In the genomic region with DNA sequence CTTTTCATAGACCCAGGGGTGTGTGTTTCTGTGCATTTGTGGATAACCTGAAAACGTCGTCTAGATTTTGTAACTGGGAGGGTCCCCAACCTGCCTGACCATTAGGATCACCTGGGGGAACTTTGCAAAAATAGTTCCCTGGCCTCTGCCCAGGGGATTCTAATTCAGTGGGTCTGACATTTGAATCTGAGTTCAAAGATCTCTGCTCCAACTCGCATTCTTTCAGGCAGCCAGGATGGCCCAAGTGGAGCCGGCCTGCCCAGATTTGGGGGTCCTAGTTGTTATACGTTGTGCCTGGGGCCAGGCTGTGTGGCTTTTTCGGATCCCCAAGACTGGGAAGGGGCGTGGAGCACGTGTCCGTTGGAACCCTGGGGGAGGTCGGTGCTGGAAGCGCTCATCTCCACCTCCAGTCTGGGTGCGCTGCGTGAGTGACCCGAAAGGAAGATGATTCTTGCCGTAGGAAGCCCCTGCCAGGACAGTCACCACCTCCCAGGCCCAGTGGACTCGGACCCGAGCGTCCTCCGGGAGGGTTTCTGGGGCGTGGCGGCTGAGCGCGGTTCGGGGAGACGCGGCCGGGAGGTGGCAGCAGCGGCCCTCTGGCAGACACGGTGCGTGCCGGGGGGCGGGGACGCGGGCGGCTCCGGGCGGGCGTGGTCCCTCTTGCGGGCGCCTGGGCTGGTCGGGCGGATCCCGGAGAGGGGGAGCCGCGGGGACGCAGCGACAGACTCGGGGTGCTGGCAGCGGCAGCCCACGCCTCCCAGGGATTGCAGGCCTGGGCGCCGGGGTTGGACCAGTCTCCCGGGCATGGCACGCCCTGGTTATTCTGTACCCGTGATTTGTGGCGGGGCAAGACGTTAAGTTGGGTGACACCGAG, we compare ENCODE assay signal across 8 cellular contexts. TPM values are rescaled to one million over a fixed set of nuclear protein-coding genes. Genes with fewer than 3 reads are reported as not detected.
DNase-seq lines count a peak whose midpoint lies in the region; ATAC-seq and TF ChIP-seq lines count a peak whose summit lies in the region.

No MANE protein-coding gene starts in this region.

- peaks cover 10% of the 10 kb centered on the region for H3K27me3 Mint-ChIP-seq in GM23338 (ENCODE audit: insufficient read depth, low read depth, poor library complexity)

- peak overlapping the region; percentile 94 for H3K4me2 ChIP-seq in GM23338

- peak overlapping the region; percentile 99 for H2AFZ ChIP-seq in GM23338

- 0 out of 2 replicates have a peak, but pooled peaks cover 5% of the 10 kb centered on the region for H3K4me1 ChIP-seq in GM23338 (ENCODE audit: insufficient read depth)
- no peaks in the 10 kb centered on the region for H3K4me1 ChIP-seq in right cardiac atrium (ENCODE audit: control insufficient read depth, insufficient read depth, low read length)
- peaks cover 27% of the 10 kb centered on the region for H3K4me1 ChIP-seq in vagina

- no peak overlapping the region for H3K27ac ChIP-seq in GM23338 (ENCODE audit: low read depth)
- H3K27ac ChIP-seq in angular gyrus (ENCODE audit: low read depth, low read length): peak overlapping the region; percentile 17
- H3K27ac ChIP-seq in right cardiac atrium (ENCODE audit: low read length): peak overlapping the region; percentile 26
- H3K27ac ChIP-seq in vagina: peak overlapping the region; percentile 64

- no peaks in the 10 kb centered on the region for H3K36me3 ChIP-seq in GM23338 (ENCODE audit: insufficient read depth)
- no peaks in the 10 kb centered on the region for H3K36me3 ChIP-seq in vagina

- peak overlapping the region; percentile 82 for H3K4me3 ChIP-seq in GM23338
- peak overlapping the region; percentile 42 for H3K4me3 ChIP-seq in right cardiac atrium (ENCODE audit: low read length)
- peak overlapping the region; percentile 48 to 76 for H3K4me3 ChIP-seq in vagina

- no peaks in the 10 kb centered on the region for H4K20me1 ChIP-seq in GM23338 (replicated peaks; ENCODE audit: insufficient read depth)

- no peaks in the 10 kb centered on the region for H3K9me3 ChIP-seq in right cardiac atrium (ENCODE audit: control insufficient read depth, low read length)
- no peaks in the 10 kb centered on the region for H3K9me3 ChIP-seq in vagina

- ATAC-seq in GM23338: peak; percentile 96
- peak; percentile 95 for ATAC-seq in right cardiac atrium

- TF ChIP-seq POLR2A in vagina (IDR thresholded peaks at IDR 0.05): peak in 1 of 2 donors; percentile 36

- H3F3A ChIP-seq in GM23338 (replicated peaks; ENCODE audit: low read depth): no peaks in the 10 kb centered on the region

- intact Hi-C loops in right cardiac atrium (cut with DNase I): loop anchor here (2.0 to 10.0 kb wide), 9 partner anchors 67 to 997 kb away; no protein-coding TSS in a partner anchor
- intact Hi-C loops in vagina (cut with DNase I): loop anchor here (10.0 kb wide), 1 partner anchor 175 kb away; no protein-coding TSS in a partner anchor

- H3K27me3 ChIP-seq in GM23338 (ENCODE audit: insufficient read depth): peaks cover 25% of the 10 kb centered on the region
- no peaks in the 10 kb centered on the region for H3K27me3 ChIP-seq in right cardiac atrium (ENCODE audit: control insufficient read depth, insufficient read depth)
- no peaks in the 10 kb centered on the region for H3K27me3 ChIP-seq in vagina

- no peaks in the 10 kb centered on the region for H3K36me3 Mint-ChIP-seq in GM23338 (ENCODE audit: low read depth)

- H3K4me3 Mint-ChIP-seq in GM23338: peak overlapping the region; percentile 75

- no peak overlapping the region for H3K27ac Mint-ChIP-seq in GM23338

- TF ChIP-seq CTCF in GM23338 (conservative IDR thresholded peaks at IDR 0.05; ENCODE audit: low read depth in 2 of 2) (peak; percentile 55 to 90), vagina (IDR thresholded peaks at IDR 0.05) (peak; percentile 60 to 93 (median 89))

- peaks cover 16% of the 10 kb centered on the region for H3K4me1 Mint-ChIP-seq in GM23338

- H3K9me2 ChIP-seq in GM23338 (ENCODE audit: insufficient read depth): no peaks in the 10 kb centered on the region

- no peaks in the 10 kb centered on the region for H3K9me3 Mint-ChIP-seq in GM23338

- 2% methylated on average over 57 of the region's 58 CpGs for WGBS in right cardiac atrium

- no peaks in the 10 kb centered on the region for H3K79me2 ChIP-seq in GM23338 (replicated peaks; ENCODE audit: insufficient read depth)

- DNase-seq in GM04504 (ENCODE audit: low read depth) (peak; percentile 35), GM23338 (ENCODE audit: low spot score) (peak; percentile 90), LHCN-M2 (ENCODE audit: low read depth) (peak; percentile 66), T-helper 1 cell (peak; percentile 68 to 81 (median 75)), right cardiac atrium (peak; percentile 88 to 96 (median 94)), putamen (ENCODE audit: low spot score) (peak; percentile 70), vagina (ENCODE audit: extremely low spot score in 2 of 2) (no peak)

TF ChIP-seq in GM23338, 12 proteins besides CTCF, POLR2A, EP300 and RAD21:
- no peak for TF ChIP-seq EZH2 (IDR thresholded peaks at IDR 0.05; ENCODE audit: low read depth, unreplicated experiment)
- TF ChIP-seq, protein P1, sequence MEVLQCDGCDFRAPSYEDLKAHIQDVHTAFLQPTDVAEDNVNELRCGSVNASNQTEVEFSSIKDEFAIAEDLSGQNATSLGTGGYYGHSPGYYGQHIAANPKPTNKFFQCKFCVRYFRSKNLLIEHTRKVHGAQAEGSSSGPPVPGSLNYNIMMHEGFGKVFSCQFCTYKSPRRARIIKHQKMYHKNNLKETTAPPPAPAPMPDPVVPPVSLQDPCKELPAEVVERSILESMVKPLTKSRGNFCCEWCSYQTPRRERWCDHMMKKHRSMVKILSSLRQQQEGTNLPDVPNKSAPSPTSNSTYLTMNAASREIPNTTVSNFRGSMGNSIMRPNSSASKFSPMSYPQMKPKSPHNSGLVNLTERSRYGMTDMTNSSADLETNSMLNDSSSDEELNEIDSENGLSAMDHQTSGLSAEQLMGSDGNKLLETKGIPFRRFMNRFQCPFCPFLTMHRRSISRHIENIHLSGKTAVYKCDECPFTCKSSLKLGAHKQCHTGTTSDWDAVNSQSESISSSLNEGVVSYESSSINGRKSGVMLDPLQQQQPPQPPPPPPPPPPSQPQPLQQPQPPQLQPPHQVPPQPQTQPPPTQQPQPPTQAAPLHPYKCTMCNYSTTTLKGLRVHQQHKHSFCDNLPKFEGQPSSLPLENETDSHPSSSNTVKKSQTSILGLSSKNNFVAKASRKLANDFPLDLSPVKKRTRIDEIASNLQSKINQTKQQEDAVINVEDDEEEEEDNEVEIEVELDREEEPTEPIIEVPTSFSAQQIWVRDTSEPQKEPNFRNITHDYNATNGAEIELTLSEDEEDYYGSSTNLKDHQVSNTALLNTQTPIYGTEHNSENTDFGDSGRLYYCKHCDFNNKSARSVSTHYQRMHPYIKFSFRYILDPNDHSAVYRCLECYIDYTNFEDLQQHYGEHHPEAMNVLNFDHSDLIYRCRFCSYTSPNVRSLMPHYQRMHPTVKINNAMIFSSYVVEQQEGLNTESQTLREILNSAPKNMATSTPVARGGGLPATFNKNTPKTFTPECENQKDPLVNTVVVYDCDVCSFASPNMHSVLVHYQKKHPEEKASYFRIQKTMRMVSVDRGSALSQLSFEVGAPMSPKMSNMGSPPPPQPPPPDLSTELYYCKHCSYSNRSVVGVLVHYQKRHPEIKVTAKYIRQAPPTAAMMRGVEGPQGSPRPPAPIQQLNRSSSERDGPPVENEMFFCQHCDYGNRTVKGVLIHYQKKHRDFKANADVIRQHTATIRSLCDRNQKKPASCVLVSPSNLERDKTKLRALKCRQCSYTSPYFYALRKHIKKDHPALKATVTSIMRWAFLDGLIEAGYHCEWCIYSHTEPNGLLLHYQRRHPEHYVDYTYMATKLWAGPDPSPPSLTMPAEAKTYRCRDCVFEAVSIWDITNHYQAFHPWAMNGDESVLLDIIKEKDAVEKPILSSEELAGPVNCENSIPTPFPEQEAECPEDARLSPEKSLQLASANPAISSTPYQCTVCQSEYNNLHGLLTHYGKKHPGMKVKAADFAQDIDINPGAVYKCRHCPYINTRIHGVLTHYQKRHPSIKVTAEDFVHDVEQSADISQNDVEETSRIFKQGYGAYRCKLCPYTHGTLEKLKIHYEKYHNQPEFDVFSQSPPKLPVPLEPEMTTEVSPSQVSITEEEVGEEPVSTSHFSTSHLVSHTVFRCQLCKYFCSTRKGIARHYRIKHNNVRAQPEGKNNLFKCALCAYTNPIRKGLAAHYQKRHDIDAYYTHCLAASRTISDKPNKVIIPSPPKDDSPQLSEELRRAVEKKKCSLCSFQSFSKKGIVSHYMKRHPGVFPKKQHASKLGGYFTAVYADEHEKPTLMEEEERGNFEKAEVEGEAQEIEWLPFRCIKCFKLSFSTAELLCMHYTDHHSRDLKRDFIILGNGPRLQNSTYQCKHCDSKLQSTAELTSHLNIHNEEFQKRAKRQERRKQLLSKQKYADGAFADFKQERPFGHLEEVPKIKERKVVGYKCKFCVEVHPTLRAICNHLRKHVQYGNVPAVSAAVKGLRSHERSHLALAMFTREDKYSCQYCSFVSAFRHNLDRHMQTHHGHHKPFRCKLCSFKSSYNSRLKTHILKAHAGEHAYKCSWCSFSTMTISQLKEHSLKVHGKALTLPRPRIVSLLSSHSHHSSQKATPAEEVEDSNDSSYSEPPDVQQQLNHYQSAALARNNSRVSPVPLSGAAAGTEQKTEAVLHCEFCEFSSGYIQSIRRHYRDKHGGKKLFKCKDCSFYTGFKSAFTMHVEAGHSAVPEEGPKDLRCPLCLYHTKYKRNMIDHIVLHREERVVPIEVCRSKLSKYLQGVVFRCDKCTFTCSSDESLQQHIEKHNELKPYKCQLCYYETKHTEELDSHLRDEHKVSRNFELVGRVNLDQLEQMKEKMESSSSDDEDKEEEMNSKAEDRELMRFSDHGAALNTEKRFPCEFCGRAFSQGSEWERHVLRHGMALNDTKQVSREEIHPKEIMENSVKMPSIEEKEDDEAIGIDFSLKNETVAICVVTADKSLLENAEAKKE (CRISPR knock-in tag; IDR thresholded peaks at IDR 0.05): no peak

RNA-seq across cellular contexts. Expression of a gene that starts 29.2 kb away (rescaled TPM):
- not detected in 2 replicates for total RNA-seq in GM23338 (2014; rRNA removed; shearing (Covaris generic))
- not detected in 2 replicates for polyA plus RNA-seq in GM23338 (2016; fragmentation: Nextera tagmentation; extraction: Ambion mirVana)
- not detected in 2 replicates for total RNA-seq in LHCN-M2 (2014; rRNA removed)
- not detected for polyA plus RNA-seq in LHCN-M2 (2012)
- not detected for total RNA-seq in right cardiac atrium
- polyA plus RNA-seq in right cardiac atrium: not detected
- not detected for total RNA-seq in vagina

Comparison
In these comparisons a context has a peak if more than half of its experiments do, and no peak if none do; other contexts are left out.
1. DNase-seq: peak in GM04504 (single experiment), GM23338 (single experiment), LHCN-M2 (single experiment), T-helper 1 cell (5 of 5), right cardiac atrium (3 of 3) and putamen (single experiment); none in vagina (0 of 2).
2. Peak in every context shown above with its lines, with median percentiles within 50 percentile points of each other: H3K4me3 ChIP-seq.